Comparison of ENCODE assay signal across 22 cellular contexts in the genomic region with DNA sequence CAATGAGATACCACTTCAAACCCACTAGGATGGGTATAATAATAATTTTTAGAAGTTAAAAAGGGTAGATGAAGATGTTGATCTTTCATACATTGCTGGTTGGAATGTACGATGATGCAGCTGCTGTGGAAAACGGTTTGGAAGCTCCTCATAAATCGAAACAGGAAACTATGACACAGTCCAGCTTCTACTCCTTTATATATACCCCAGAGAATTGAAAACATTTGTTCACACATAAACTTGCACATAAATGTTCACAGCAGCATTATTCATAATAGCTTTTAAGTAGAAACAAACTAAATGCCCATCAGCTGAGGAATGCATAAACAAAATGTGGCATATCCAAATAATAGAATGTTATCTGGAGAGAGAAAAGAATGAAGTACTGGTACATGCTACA.
A peak's percentile ranks its signal among the peaks of the same experiment; 100 is the strongest.
DNase-seq lines count a peak whose midpoint lies in the region; ATAC-seq, FAIRE-seq and TF ChIP-seq lines count a peak whose summit lies in the region.
"Had no signal": no experiment of that assay in that cellular context is flagged by ENCODE, and none has a peak within 500 bp of the region (broad histone marks: within the 10 kb centered on the region; RNA-seq: fewer than 3 reads in every experiment).

No MANE protein-coding gene starts in this region.

- TF ChIP-seq CTCF in astrocyte (IDR thresholded peaks at IDR 0.05; ENCODE audit: insufficient read depth, low read depth, low read length): no peak
- no peak for TF ChIP-seq CTCF in esophagus squamous epithelium (IDR thresholded peaks at IDR 0.05)
- no peak for TF ChIP-seq CTCF in body of pancreas (IDR thresholded peaks at IDR 0.05)

- H3K27ac ChIP-seq in astrocyte (ENCODE audit: low read depth, low read length): no peak overlapping the region
- H3K27ac ChIP-seq in CD4-positive, alpha-beta memory T cell (ENCODE audit: low read depth, low read length): no peak overlapping the region
- no peak overlapping the region for H3K27ac ChIP-seq in esophagus squamous epithelium
- no peak overlapping the region for H3K27ac ChIP-seq in body of pancreas
- H3K27ac ChIP-seq: foreskin keratinocyte, SK-N-MC had no signal

- H3K27me3 ChIP-seq in astrocyte (ENCODE audit: insufficient read depth, low read length) (no peaks in the 10 kb centered on the region), esophagus squamous epithelium (no peaks in the 10 kb centered on the region), body of pancreas (no peaks in the 10 kb centered on the region)
- no peaks in the 10 kb centered on the region for H3K27me3 ChIP-seq in CD4-positive, alpha-beta memory T cell (ENCODE audit: insufficient read depth, low read length)

- H3K36me3 ChIP-seq in astrocyte (ENCODE audit: insufficient read depth, low read length) (no peaks in the 10 kb centered on the region), esophagus squamous epithelium (no peaks in the 10 kb centered on the region), body of pancreas (replicated peaks in 1 of 2; ENCODE audit: insufficient read depth in 1 of 2, low read depth in 2 of 2) (no peaks in the 10 kb centered on the region)
- H3K36me3 ChIP-seq in CD4-positive, alpha-beta memory T cell (ENCODE audit: insufficient read depth, low read length): no peaks in the 10 kb centered on the region

- CTCF ChIA-PET in CD4-positive, alpha-beta memory T cell (lab: Charles Lee; ENCODE audit: partially characterized antibody): no interaction called here

- H3K9me3 ChIP-seq in astrocyte (ENCODE audit: insufficient read depth, low read depth, low read length): no peaks in the 10 kb centered on the region
- H3K9me3 ChIP-seq in CD4-positive, alpha-beta memory T cell (ENCODE audit: control insufficient read depth in 1 of 2, low read length in 2 of 2): no peaks in the 10 kb centered on the region
- H3K9me3 ChIP-seq in esophagus squamous epithelium: no peaks in the 10 kb centered on the region
- H3K9me3 ChIP-seq in body of pancreas: no peaks in the 10 kb centered on the region

- H3K4me1 Mint-ChIP-seq in astrocyte (ENCODE audit: low read depth, unreplicated experiment): no peaks in the 10 kb centered on the region
- H3K4me1 Mint-ChIP-seq in CD4-positive, alpha-beta memory T cell: no peaks in the 10 kb centered on the region
- H3K4me1 Mint-ChIP-seq: CD8-positive, alpha-beta memory T cell; central memory CD8-positive, alpha-beta T cell had no signal

- H3K4me3 Mint-ChIP-seq in astrocyte (ENCODE audit: unreplicated experiment): no peak overlapping the region
- no peak overlapping the region for H3K4me3 Mint-ChIP-seq in CD4-positive, alpha-beta memory T cell
- H3K4me3 Mint-ChIP-seq: CD8-positive, alpha-beta memory T cell; central memory CD8-positive, alpha-beta T cell; nephron progenitor cell had no signal

- peak; percentile 33 for DNase-seq in AG08395 (ENCODE audit: low spot score)
- peak; percentile 57 for DNase-seq in HS-5 (ENCODE audit: low read depth)
- no peak for DNase-seq in astrocyte (ENCODE audit: low read depth)
- DNase-seq in iris pigment epithelial cell (ENCODE audit: low read depth): peak; percentile 53
- no peak for DNase-seq in CD4-positive, alpha-beta memory T cell
- DNase-seq in T1000 (lab: John Stamatoyannopoulos, UW): no peak
- DNase-seq in esophagus squamous epithelium (lab: John Stamatoyannopoulos, UW): no peak
- no peak for DNase-seq in body of pancreas
- DNase-seq: activated CD4-positive, alpha-beta T cell treated with anti-CD3 and anti-CD28 coated beads for 1 hour; CD8-positive, alpha-beta memory T cell; DND-41; effector CD8-positive, alpha-beta T cell; foreskin keratinocyte; MV-4-11; NCI-H2107; NCI-H524; nephron progenitor cell; T-helper 9 cell had no signal

- H3K9ac ChIP-seq in astrocyte (ENCODE audit: low read length): no peak overlapping the region

- no peaks in the 10 kb centered on the region for H3K9me3 Mint-ChIP-seq in astrocyte (ENCODE audit: unreplicated experiment)
- peaks cover 0 to 7% (median 1%) of the 10 kb centered on the region in 8 donors for H3K9me3 Mint-ChIP-seq in CD4-positive, alpha-beta memory T cell
- H3K9me3 Mint-ChIP-seq: central memory CD8-positive, alpha-beta T cell had no signal

- no peak overlapping the region for H2AFZ ChIP-seq in astrocyte (ENCODE audit: low read depth, low read length)

- no peak overlapping the region for H3K27ac Mint-ChIP-seq in astrocyte (ENCODE audit: unreplicated experiment)
- H3K27ac Mint-ChIP-seq in CD4-positive, alpha-beta memory T cell: no peak overlapping the region
- H3K27ac Mint-ChIP-seq: activated T-helper 2 cell treated with anti-CD3 and anti-CD28 coated beads, Interferon-gamma antibody, Interleukin-2, Interleukin-4, amounts not matched to agents 10 μg/mL and 5 μg/mL and 100 μg/mL, durations not matched to agents 14 hours and 24 hours and 36 hours; CD8-positive, alpha-beta memory T cell; nephron progenitor cell had no signal

- peak; percentile 71 for FAIRE-seq in astrocyte (lab: Jason Lieb, UNC)
- FAIRE-seq: H54 had no signal

- POLR2A ChIA-PET in CD4-positive, alpha-beta memory T cell (lab: Charles Lee; ENCODE audit: partially characterized antibody): no interaction called here

- H3K4me2 ChIP-seq in astrocyte (ENCODE audit: low read length): no peak overlapping the region

- no peaks in the 10 kb centered on the region for H4K20me1 ChIP-seq in astrocyte (ENCODE audit: insufficient read depth, low read length)

- TF ChIP-seq POLR2A in esophagus squamous epithelium (IDR thresholded peaks at IDR 0.05) (no peak), body of pancreas (IDR thresholded peaks at IDR 0.05) (no peak)

- no peaks in the 10 kb centered on the region for H3K4me1 ChIP-seq in astrocyte (ENCODE audit: insufficient read depth, low read length)
- H3K4me1 ChIP-seq in CD4-positive, alpha-beta memory T cell (ENCODE audit: insufficient read depth, low read length): no peaks in the 10 kb centered on the region
- no peaks in the 10 kb centered on the region for H3K4me1 ChIP-seq in esophagus squamous epithelium
- H3K4me1 ChIP-seq in body of pancreas: no peaks in the 10 kb centered on the region
- H3K4me1 ChIP-seq: foreskin keratinocyte had no signal

- no peak overlapping the region for H3K4me3 ChIP-seq in astrocyte (ENCODE audit: insufficient read depth, low read depth, low read length)
- no peak overlapping the region for H3K4me3 ChIP-seq in CD4-positive, alpha-beta memory T cell (ENCODE audit: low read length in 2 of 2)
- H3K4me3 ChIP-seq in esophagus squamous epithelium: no peak overlapping the region
- H3K4me3 ChIP-seq in body of pancreas: no peak overlapping the region
- H3K4me3 ChIP-seq: SK-N-MC had no signal

- no peaks in the 10 kb centered on the region for H3K36me3 Mint-ChIP-seq in astrocyte (ENCODE audit: low read depth, unreplicated experiment)
- no peaks in the 10 kb centered on the region for H3K36me3 Mint-ChIP-seq in CD4-positive, alpha-beta memory T cell
- H3K36me3 Mint-ChIP-seq: CD8-positive, alpha-beta memory T cell had no signal

- H3K79me2 ChIP-seq in astrocyte (ENCODE audit: insufficient read depth, low read length): no peaks in the 10 kb centered on the region

- intact Hi-C loops in CD4-positive, alpha-beta memory T cell (cut with micrococcal nuclease): no loop called here
- intact Hi-C loops in esophagus squamous epithelium (cut with DNase I): no loop called here
- intact Hi-C loops in body of pancreas (cut with DNase I): no loop called here

- no peaks in the 10 kb centered on the region for H3K27me3 Mint-ChIP-seq in astrocyte (ENCODE audit: low read depth, unreplicated experiment)
- peaks cover 2 to 3% of the 10 kb centered on the region in 2 donors for H3K27me3 Mint-ChIP-seq in CD4-positive, alpha-beta memory T cell
- H3K27me3 Mint-ChIP-seq: central memory CD8-positive, alpha-beta T cell had no signal

- ATAC-seq in body of pancreas: no peak
- ATAC-seq: foreskin keratinocyte had no signal

- WGBS in esophagus squamous epithelium, 2 donors: 50 to 60% methylated on average over 3 of the region's 3 CpGs
- 53 to 58% methylated on average over 3 of the region's 3 CpGs for WGBS in body of pancreas, 2 donors

Comparison
In these comparisons a context has a peak if more than half of its experiments do, and no peak if none do; other contexts are left out.
1. DNase-seq: peak in AG08395 (single experiment), HS-5 (single experiment) and iris pigment epithelial cell (single experiment); none in astrocyte (single experiment), CD4-positive, alpha-beta memory T cell (0 of 5), T1000 (single experiment), esophagus squamous epithelium (single experiment) and body of pancreas (0 of 4).